12 cellular contexts compared by ENCODE assay signal in genomic region chr17:15498107-15498506, GRCh38. TPM values are rescaled to one million over a fixed set of nuclear protein-coding genes. Genes with fewer than 3 reads are reported as not detected.
DNase-seq lines count a peak whose midpoint lies in the region; ATAC-seq and TF ChIP-seq lines count a peak whose summit lies in the region.
"Had no signal": no experiment of that assay in that cellular context is flagged by ENCODE, and none has a peak within 500 bp of the region (broad histone marks: within the 10 kb centered on the region; RNA-seq: fewer than 3 reads in every experiment).

No MANE protein-coding gene starts in this region.

- no peak overlapping the region for H3K4me3 ChIP-seq in A673 (ENCODE audit: low read depth, low read length, poor library complexity, severe bottlenecking)
- no peak overlapping the region for H3K4me3 ChIP-seq in OCI-LY1 (ENCODE audit: low read depth, low read length, poor library complexity, severe bottlenecking)
- H3K4me3 ChIP-seq: BLaER1 had no signal

- ATAC-seq in GM21529 (IDR thresholded peaks at IDR 0.05; ENCODE audit: unreplicated experiment): peak; percentile 52
- ATAC-seq in central memory CD8-positive, alpha-beta T cell (replicated peaks; ENCODE audit: extremely low read depth, poor library complexity, severe bottlenecking): no peak
- no peak for ATAC-seq in HG03565 (IDR thresholded peaks at IDR 0.05; ENCODE audit: unreplicated experiment)
- ATAC-seq in HG03025 (IDR thresholded peaks at IDR 0.05; ENCODE audit: low FRiP score, unreplicated experiment): no peak

- H3K27me3 Mint-ChIP-seq in central memory CD8-positive, alpha-beta T cell: no peaks in the 10 kb centered on the region
- H3K27me3 Mint-ChIP-seq: activated naive CD4-positive, alpha-beta T cell treated with anti-CD3 and anti-CD28 coated beads, Interleukin-2, amount 50 U/mL, for 24 hours had no signal

- H3K36me3 ChIP-seq in A673 (ENCODE audit: insufficient read depth, low read length, poor library complexity, severe bottlenecking): no peaks in the 10 kb centered on the region
- H3K36me3 ChIP-seq in OCI-LY1 (ENCODE audit: insufficient read depth, low read length): no peaks in the 10 kb centered on the region
- H3K36me3 ChIP-seq: BLaER1 had no signal

- peak overlapping the region; percentile 62 for H3K27ac Mint-ChIP-seq in central memory CD8-positive, alpha-beta T cell (ENCODE audit: low read depth)
- H3K27ac Mint-ChIP-seq: activated naive CD4-positive, alpha-beta T cell treated with anti-CD3 and anti-CD28 coated beads, Interleukin-2, amount 50 U/mL, for 24 hours had no signal

- CTCF ChIA-PET in A673 (lab: Charles Lee): no interaction called here

- H3K9me3 ChIP-seq in A673 (ENCODE audit: low read depth, low read length, poor library complexity, severe bottlenecking) (no peaks in the 10 kb centered on the region), OCI-LY1 (ENCODE audit: low read length) (no peaks in the 10 kb centered on the region)
- H3K9me3 ChIP-seq: BLaER1 had no signal

- no peaks in the 10 kb centered on the region for H3K9me3 Mint-ChIP-seq in central memory CD8-positive, alpha-beta T cell
- H3K9me3 Mint-ChIP-seq: activated naive CD4-positive, alpha-beta T cell treated with anti-CD3 and anti-CD28 coated beads, Interleukin-2, amount 50 U/mL, for 24 hours had no signal

- H3F3A ChIP-seq in OCI-LY1 (ENCODE audit: insufficient read depth, low read length): no peaks in the 10 kb centered on the region

- BruUV-seq in A673 (replicated peaks; lab: Mats Ljungman, UMichigan): no TSS peak

- H3K4me2 ChIP-seq in OCI-LY1 (ENCODE audit: low read length): peak overlapping the region; percentile 39; the same call in 1 of the 2 replicates
- H3K4me2 ChIP-seq: BLaER1 had no signal

- no peaks in the 10 kb centered on the region for H3K9me2 ChIP-seq in OCI-LY1 (ENCODE audit: low read depth, low read length)

- H3K4me1 ChIP-seq in A673 (ENCODE audit: insufficient read depth, low read length, poor library complexity, severe bottlenecking) (no peaks in the 10 kb centered on the region), OCI-LY1 (ENCODE audit: insufficient read depth, low read length, severe bottlenecking) (peaks cover 8% of the 10 kb centered on the region)

- DNase-seq in A673 (ENCODE audit: low spot score) (peak; percentile 28), ecto neural progenitor cell (ENCODE audit: low spot score) (no peak), cortex of kidney (lab: John Stamatoyannopoulos, UW) (no peak)
- no peak for DNase-seq in central memory CD8-positive, alpha-beta T cell (ENCODE audit: low spot score in 2 of 2)
- DNase-seq: central memory CD4-positive, alpha-beta T cell; GDM1 had no signal

- peak overlapping the region; percentile 16; the same call in 1 of the 2 replicates for H2AFZ ChIP-seq in OCI-LY1 (ENCODE audit: low read length)

- H3K27me3 ChIP-seq in A673 (replicated peaks; ENCODE audit: insufficient read depth, low read depth, low read length, poor library complexity) (no peaks in the 10 kb centered on the region), OCI-LY1 (ENCODE audit: insufficient read depth, low read length) (no peaks in the 10 kb centered on the region)
- H3K27me3 ChIP-seq: BLaER1 had no signal

- no peak overlapping the region for H3K4me3 Mint-ChIP-seq in central memory CD8-positive, alpha-beta T cell
- H3K4me3 Mint-ChIP-seq: activated naive CD4-positive, alpha-beta T cell treated with anti-CD3 and anti-CD28 coated beads, Interleukin-2, amount 50 U/mL, for 24 hours had no signal

- intact Hi-C loops in A673 (cut with micrococcal nuclease; ENCODE audit: unreplicated experiment): no loop called here

- H3K4me1 Mint-ChIP-seq in central memory CD8-positive, alpha-beta T cell: peaks cover 7% of the 10 kb centered on the region

- H3K36me3 Mint-ChIP-seq in central memory CD8-positive, alpha-beta T cell (ENCODE audit: insufficient read depth): peaks cover 11% of the 10 kb centered on the region

- H3K27ac ChIP-seq in A673 (ENCODE audit: low read depth, low read length, poor library complexity, severe bottlenecking) (no peak overlapping the region), OCI-LY1 (ENCODE audit: low read depth, low read length, poor library complexity, severe bottlenecking) (no peak overlapping the region)
- H3K27ac ChIP-seq: BLaER1 had no signal

- POLR2A ChIA-PET in A673 (lab: Charles Lee; ENCODE audit: low non-redundant PET): no interaction called here

- H4K20me1 ChIP-seq in OCI-LY1 (ENCODE audit: insufficient read depth, low read length): no peaks in the 10 kb centered on the region
- H4K20me1 ChIP-seq: BLaER1 had no signal

- H3K79me2 ChIP-seq in OCI-LY1 (ENCODE audit: insufficient read depth, low read length): no peaks in the 10 kb centered on the region

- TF ChIP-seq CTCF in A673 (conservative IDR thresholded peaks at IDR 0.05; ENCODE audit: low read depth, low read length) (no peak), OCI-LY1 (IDR thresholded peaks at IDR 0.05; ENCODE audit: low read length) (no peak)

- H3K9ac ChIP-seq in OCI-LY1 (ENCODE audit: low read length): no peak overlapping the region
- H3K9ac ChIP-seq: BLaER1 had no signal

RNA-seq across cellular contexts. Expression of gene CDRT4, which starts 30.7 kb away (rescaled TPM):
- 0.62 and 1.3 TPM in 2 replicates for total RNA-seq in A673 (2021)
